19 cellular contexts compared by ENCODE assay signal in genomic region chr2:148545387-148546256, GRCh38.
A peak's percentile ranks its signal among the peaks of the same experiment; 100 is the strongest.
DNase-seq lines count a peak whose midpoint lies in the region; ATAC-seq lines count a peak whose summit lies in the region.
"Had no signal": no experiment of that assay in that cellular context is flagged by ENCODE, and none has a peak within 500 bp of the region (broad histone marks: within the 10 kb centered on the region; RNA-seq: fewer than 3 reads in every experiment).

No MANE protein-coding gene starts in this region.

- H3K4me1 ChIP-seq in BLaER1 treated with 17β-estradiol and CSF1 and Interleukin-3, amounts not matched to agents 10 nM and 100 nM: peaks cover 23 to 79% (median 47%) of the 10 kb centered on the region in 10 experiments
- H3K4me1 ChIP-seq: A549, breast epithelium, parathyroid adenoma, uterus had no signal

- H3K9me3 Mint-ChIP-seq in activated CD4-positive, alpha-beta T cell treated with anti-CD3 and anti-CD28 coated beads for 36 hours (ENCODE audit: low read depth): no peaks in the 10 kb centered on the region
- H3K9me3 Mint-ChIP-seq in T-helper 2 cell treated with Interferon-gamma antibody and Interleukin-4, amounts not matched to agents 5 μg/mL and 100 μg/mL, for 36 hours: peaks cover 4% of the 10 kb centered on the region
- no peaks in the 10 kb centered on the region for H3K9me3 Mint-ChIP-seq in activated naive CD8-positive, alpha-beta T cell treated with anti-CD3 and anti-CD28 coated beads, Interleukin-2, amount 50 U/mL, for 24 hours
- H3K9me3 Mint-ChIP-seq: activated naive CD4-positive, alpha-beta T cell treated with anti-CD3 and anti-CD28 coated beads, Interleukin-2, amount 50 U/mL, for 24 hours had no signal

- H3K36me3 Mint-ChIP-seq in activated CD4-positive, alpha-beta T cell treated with anti-CD3 and anti-CD28 coated beads for 36 hours (ENCODE audit: low read depth): no peaks in the 10 kb centered on the region
- H3K36me3 Mint-ChIP-seq in T-helper 2 cell treated with Interferon-gamma antibody and Interleukin-4, amounts not matched to agents 5 μg/mL and 100 μg/mL, for 36 hours (ENCODE audit: low read depth): peaks cover 8% of the 10 kb centered on the region
- no peaks in the 10 kb centered on the region for H3K36me3 Mint-ChIP-seq in activated naive CD8-positive, alpha-beta T cell treated with anti-CD3 and anti-CD28 coated beads, Interleukin-2, amount 50 U/mL, for 24 hours (ENCODE audit: low read depth)
- H3K36me3 Mint-ChIP-seq: activated naive CD4-positive, alpha-beta T cell treated with anti-CD3 and anti-CD28 coated beads, Interleukin-2, amount 50 U/mL, for 24 hours had no signal

- POLR2A ChIA-PET in activated CD4-positive, alpha-beta T cell treated with anti-CD3 and anti-CD28 coated beads for 36 hours (lab: Charles Lee): interaction anchor here (0.6 to 0.9 kb wide), 2 partner anchors 21 to 68 kb away, joined by 4 to 7 read pairs; no protein-coding TSS in a partner anchor

- no peaks in the 10 kb centered on the region for H4K20me1 ChIP-seq in BLaER1 treated with 17β-estradiol and CSF1 and Interleukin-3, amounts not matched to agents 10 nM and 100 nM

- no peaks in the 10 kb centered on the region for H3K27me3 ChIP-seq in BLaER1 treated with 17β-estradiol and CSF1 and Interleukin-3, amounts not matched to agents 10 nM and 100 nM
- H3K27me3 ChIP-seq: breast epithelium, uterus had no signal

- H3K9ac ChIP-seq in BLaER1 treated with 17β-estradiol and CSF1 and Interleukin-3, amounts not matched to agents 10 nM and 100 nM: peak overlapping the region in 10 of 11 experiments; percentile 23 to 84 (median 80); a peak in 19 of 22 replicates
- H3K9ac ChIP-seq: parathyroid adenoma had no signal

- H3K4me2 ChIP-seq in BLaER1 treated with 17β-estradiol and CSF1 and Interleukin-3, amounts not matched to agents 10 nM and 100 nM: peak overlapping the region; percentile 71 to 96 (median 88)
- H3K4me2 ChIP-seq: A549, smooth muscle cell had no signal

- H3K27ac Mint-ChIP-seq in activated CD4-positive, alpha-beta T cell treated with anti-CD3 and anti-CD28 coated beads for 36 hours: peak overlapping the region; percentile 58
- H3K27ac Mint-ChIP-seq in T-helper 2 cell treated with Interferon-gamma antibody and Interleukin-4, amounts not matched to agents 5 μg/mL and 100 μg/mL, for 36 hours: peak overlapping the region; percentile 62
- H3K27ac Mint-ChIP-seq in activated naive CD8-positive, alpha-beta T cell treated with anti-CD3 and anti-CD28 coated beads, Interleukin-2, amount 50 U/mL, for 24 hours: peak overlapping the region; percentile 59

- H3K36me3 ChIP-seq in BLaER1 treated with 17β-estradiol and CSF1 and Interleukin-3, amounts not matched to agents 10 nM and 100 nM: no peaks in the 10 kb centered on the region
- H3K36me3 ChIP-seq: breast epithelium, uterus had no signal

- no peak overlapping the region for H3K4me3 Mint-ChIP-seq in activated CD4-positive, alpha-beta T cell treated with anti-CD3 and anti-CD28 coated beads for 36 hours
- peak overlapping the region; percentile 5 for H3K4me3 Mint-ChIP-seq in T-helper 2 cell treated with Interferon-gamma antibody and Interleukin-4, amounts not matched to agents 5 μg/mL and 100 μg/mL, for 36 hours
- no peak overlapping the region for H3K4me3 Mint-ChIP-seq in activated naive CD8-positive, alpha-beta T cell treated with anti-CD3 and anti-CD28 coated beads, Interleukin-2, amount 50 U/mL, for 24 hours

- peak; percentile 92 for ATAC-seq in activated CD4-positive, alpha-beta T cell treated with anti-CD3 and anti-CD28 coated beads for 36 hours
- peak; percentile 48 for ATAC-seq in activated naive CD8-positive, alpha-beta T cell treated with anti-CD3 and anti-CD28 coated beads, Interleukin-2, amount 50 U/mL, for 24 hours
- ATAC-seq in GM21737 (IDR thresholded peaks at IDR 0.05; ENCODE audit: unreplicated experiment): no peak
- ATAC-seq: A549, GM12878, left ventricle myocardium superior had no signal

- peak overlapping the region; percentile 51 to 99 (median 97); a peak in 21 of 22 replicates for H3K27ac ChIP-seq in BLaER1 treated with 17β-estradiol and CSF1 and Interleukin-3, amounts not matched to agents 10 nM and 100 nM
- H3K27ac ChIP-seq: A549, breast epithelium, parathyroid adenoma, uterus had no signal

- CTCF ChIA-PET in activated CD4-positive, alpha-beta T cell treated with anti-CD3 and anti-CD28 coated beads for 36 hours (lab: Charles Lee): interaction anchor here (0.6 to 1.5 kb wide), 3 partner anchors 9 to 37 kb away, joined by 3 to 5 read pairs (median 4); no protein-coding TSS in a partner anchor

- intact Hi-C loops in activated CD4-positive, alpha-beta T cell treated with anti-CD3 and anti-CD28 coated beads for 36 hours (cut with DNase I, micrococcal nuclease): no loop called here

- no peaks in the 10 kb centered on the region for H3K27me3 Mint-ChIP-seq in activated CD4-positive, alpha-beta T cell treated with anti-CD3 and anti-CD28 coated beads for 36 hours
- no peaks in the 10 kb centered on the region for H3K27me3 Mint-ChIP-seq in T-helper 2 cell treated with Interferon-gamma antibody and Interleukin-4, amounts not matched to agents 5 μg/mL and 100 μg/mL, for 36 hours (ENCODE audit: low read depth)
- no peaks in the 10 kb centered on the region for H3K27me3 Mint-ChIP-seq in activated naive CD8-positive, alpha-beta T cell treated with anti-CD3 and anti-CD28 coated beads, Interleukin-2, amount 50 U/mL, for 24 hours
- H3K27me3 Mint-ChIP-seq: activated naive CD4-positive, alpha-beta T cell treated with anti-CD3 and anti-CD28 coated beads, Interleukin-2, amount 50 U/mL, for 24 hours had no signal

- peak overlapping the region in 4 of 10 experiments; percentile 14 to 40 (median 28); a peak in 6 of 20 replicates for H3K4me3 ChIP-seq in BLaER1 treated with 17β-estradiol and CSF1 and Interleukin-3, amounts not matched to agents 10 nM and 100 nM
- H3K4me3 ChIP-seq: A549, breast epithelium, GM12878, smooth muscle cell, uterus had no signal

- H3K4me1 Mint-ChIP-seq in activated CD4-positive, alpha-beta T cell treated with anti-CD3 and anti-CD28 coated beads for 36 hours: peaks cover 34% of the 10 kb centered on the region
- peaks cover 35% of the 10 kb centered on the region for H3K4me1 Mint-ChIP-seq in T-helper 2 cell treated with Interferon-gamma antibody and Interleukin-4, amounts not matched to agents 5 μg/mL and 100 μg/mL, for 36 hours (ENCODE audit: low read depth)
- peaks cover 30% of the 10 kb centered on the region for H3K4me1 Mint-ChIP-seq in activated naive CD8-positive, alpha-beta T cell treated with anti-CD3 and anti-CD28 coated beads, Interleukin-2, amount 50 U/mL, for 24 hours

- H3K9me3 ChIP-seq in BLaER1 treated with 17β-estradiol and CSF1 and Interleukin-3, amounts not matched to agents 10 nM and 100 nM (replicated peaks in 1 of 11): peaks cover 0 to 53% (median 8%) of the 10 kb centered on the region in 11 experiments; a peak in 9 of 22 replicates
- H3K9me3 ChIP-seq: A549, breast epithelium, uterus had no signal

- DNase-seq in activated CD4-positive, alpha-beta T cell treated with anti-CD3 and anti-CD28 coated beads for 36 hours: peak; percentile 47
- DNase-seq in activated CD4-positive, alpha-beta T cell treated with anti-CD3 and anti-CD28 coated beads, Interleukin-2, amount 50 U/mL, for 1 hour: no peak
- DNase-seq in T-helper 2 cell treated with Interferon-gamma antibody and Interleukin-4, amounts not matched to agents 5 μg/mL and 100 μg/mL, for 36 hours (ENCODE audit: low spot score): peak; percentile 15
- no peak for DNase-seq in activated naive CD8-positive, alpha-beta T cell treated with anti-CD3 and anti-CD28 coated beads, Interleukin-2, amount 50 U/mL, for 24 hours
- DNase-seq in dedifferentiated amniotic fluid mesenchymal stem cell (ENCODE audit: extremely low spot score) (no peak), SIG-M5 (lab: John Stamatoyannopoulos, UW) (no peak)
- DNase-seq: IMR-90, left ventricle myocardium superior, NCI-H1105, NCI-H2171 treated with DMSO at 0.1 percent for 48 hours, uterus had no signal

Comparison
In these comparisons a context has a peak if more than half of its experiments do, and no peak if none do; other contexts are left out.
1. DNase-seq: peak in activated CD4-positive, alpha-beta T cell treated with anti-CD3 and anti-CD28 coated beads for 36 hours (single experiment) and T-helper 2 cell treated with Interferon-gamma antibody and Interleukin-4, amounts not matched to agents 5 μg/mL and 100 μg/mL, for 36 hours (single experiment); none in activated CD4-positive, alpha-beta T cell treated with anti-CD3 and anti-CD28 coated beads, Interleukin-2, amount 50 U/mL, for 1 hour (single experiment), activated naive CD8-positive, alpha-beta T cell treated with anti-CD3 and anti-CD28 coated beads, Interleukin-2, amount 50 U/mL, for 24 hours (single experiment), dedifferentiated amniotic fluid mesenchymal stem cell (single experiment) and SIG-M5 (single experiment).
2. Peak in every context shown above with its lines, with median percentiles within 50 percentile points of each other: H3K27ac Mint-ChIP-seq.